In the genomic region with DNA sequence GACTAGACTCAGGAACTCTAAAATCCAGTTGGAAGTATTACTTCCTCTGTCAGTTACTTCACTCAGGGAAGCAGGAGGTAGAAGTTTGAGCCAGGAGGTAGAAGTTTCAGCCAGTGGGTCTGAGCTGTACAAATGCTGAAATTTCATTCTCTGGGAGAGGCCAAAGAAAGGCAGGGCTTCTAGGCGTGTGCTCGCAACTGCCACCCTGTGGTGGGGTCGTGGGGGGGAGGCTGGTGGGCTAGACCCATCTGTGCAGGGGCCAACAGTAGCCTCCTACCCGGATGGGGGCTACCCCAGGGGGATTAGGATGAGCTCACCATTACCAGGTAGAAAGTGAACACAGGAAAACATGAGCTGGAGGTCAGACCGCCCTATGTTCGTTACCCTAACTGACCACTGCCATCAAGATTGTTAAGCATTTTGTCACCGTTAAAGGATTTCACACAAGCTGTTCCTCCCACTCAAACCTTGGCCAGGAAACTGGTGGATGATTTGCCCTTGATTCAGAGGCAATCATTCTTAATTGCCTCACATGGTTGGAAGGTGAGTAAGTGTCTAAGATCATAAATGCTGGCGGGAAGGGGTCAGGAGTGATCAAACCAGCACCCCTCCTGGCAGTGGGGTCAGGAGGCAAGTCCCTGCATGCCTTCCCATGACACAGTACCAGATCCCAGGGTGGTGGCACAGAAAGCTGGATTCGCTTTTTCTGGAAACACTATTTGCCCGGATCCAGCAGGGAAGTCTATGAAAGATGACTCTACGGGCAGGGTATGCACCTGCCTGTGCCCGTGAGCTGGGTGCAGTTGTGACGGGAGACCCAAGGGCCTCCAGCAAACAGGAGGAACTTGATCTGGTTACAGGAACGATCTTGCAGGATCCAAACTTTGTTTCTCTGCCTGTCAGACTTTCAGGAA, we compare ENCODE assay signal across 8 cellular contexts. TPM values are rescaled to one million over a fixed set of nuclear protein-coding genes. Genes with fewer than 3 reads are reported as not detected.
DNase-seq lines count a peak whose midpoint lies in the region; ATAC-seq, FAIRE-seq and TF ChIP-seq lines count a peak whose summit lies in the region.

No MANE protein-coding gene starts in this region.

- no peaks in the 10 kb centered on the region for H3K36me3 Mint-ChIP-seq in activated T-helper 1 cell treated with anti-CD3 and anti-CD28 coated beads, Interleukin-12 subunit alpha, Interleukin-12 subunit beta, Interleukin-2, Interleukin-4 antibody, amounts not matched to agents 30 ng/mL and 10 ng/mL and 1 ng/mL, durations not matched to agents 14 hours and 24 hours and 36 hours (ENCODE audit: low read depth)

- intact Hi-C loops in Right ventricle myocardium inferior (cut with DNase I), result no loop called here
- intact Hi-C loops in cardiac septum (cut with DNase I), result no loop called here
- intact Hi-C loops in kidney (cut with DNase I), result no loop called here
- intact Hi-C loops in activated T-helper 1 cell treated with anti-CD3 and anti-CD28 coated beads, Interleukin-12 subunit alpha, Interleukin-12 subunit beta, Interleukin-2, Interleukin-4 antibody, amounts not matched to agents 30 ng/mL and 10 ng/mL and 1 ng/mL, durations not matched to agents 14 hours and 24 hours and 36 hours (cut with micrococcal nuclease), result no loop called here

- no peaks in the 10 kb centered on the region for H3K9me3 Mint-ChIP-seq in activated T-helper 1 cell treated with anti-CD3 and anti-CD28 coated beads, Interleukin-12 subunit alpha, Interleukin-12 subunit beta, Interleukin-2, Interleukin-4 antibody, amounts not matched to agents 30 ng/mL and 10 ng/mL and 1 ng/mL, durations not matched to agents 14 hours and 24 hours and 36 hours

- H3K4me3 Mint-ChIP-seq in activated T-helper 1 cell treated with anti-CD3 and anti-CD28 coated beads, Interleukin-12 subunit alpha, Interleukin-12 subunit beta, Interleukin-2, Interleukin-4 antibody, amounts not matched to agents 30 ng/mL and 10 ng/mL and 1 ng/mL, durations not matched to agents 14 hours and 24 hours and 36 hours, result no peak overlapping the region

- peaks cover 37% of the 10 kb centered on the region for H3K27me3 Mint-ChIP-seq in activated T-helper 1 cell treated with anti-CD3 and anti-CD28 coated beads, Interleukin-12 subunit alpha, Interleukin-12 subunit beta, Interleukin-2, Interleukin-4 antibody, amounts not matched to agents 30 ng/mL and 10 ng/mL and 1 ng/mL, durations not matched to agents 14 hours and 24 hours and 36 hours (ENCODE audit: insufficient read depth)

- H3K4me1 ChIP-seq in adipocyte (ENCODE audit: control insufficient read depth, insufficient read depth, low read length), result peaks cover 32% of the 10 kb centered on the region
- H3K4me1 ChIP-seq in kidney (ENCODE audit: control insufficient read depth in 1 of 2, insufficient read depth in 1 of 2, low read depth in 1 of 2, low read length in 2 of 2), result peaks cover 0 to 4% of the 10 kb centered on the region in 2 donors
- no peaks in the 10 kb centered on the region for H3K4me1 ChIP-seq in HAP-1
- H3K4me1 ChIP-seq in gastroesophageal sphincter, result peaks cover 0 to 16% (median 0%) of the 10 kb centered on the region in 3 donors

- H3K4me3 ChIP-seq in adipocyte (ENCODE audit: low read length), result no peak overlapping the region
- H3K4me3 ChIP-seq in kidney (ENCODE audit: low read length in 2 of 2), result no peak overlapping the region
- no peak overlapping the region for H3K4me3 ChIP-seq in HAP-1
- no peak overlapping the region for H3K4me3 ChIP-seq in gastroesophageal sphincter

- 48 to 74% methylated on average over 4 to 9 of the region's 14 CpGs for WGBS in gastroesophageal sphincter (ENCODE audit: low coverage in 1 of 2), 2 donors

- H3K27me3 ChIP-seq in adipocyte (replicated peaks; ENCODE audit: control insufficient read depth, insufficient read depth, low read length) (no peaks in the 10 kb centered on the region), HAP-1 (ENCODE audit: low read depth) (no peaks in the 10 kb centered on the region), gastroesophageal sphincter (peaks cover 6% of the 10 kb centered on the region)

- H3K9me3 ChIP-seq in adipocyte (ENCODE audit: control insufficient read depth, low read length) (no peaks in the 10 kb centered on the region), kidney (ENCODE audit: control insufficient read depth in 1 of 2, low read length in 2 of 2) (no peaks in the 10 kb centered on the region), HAP-1 (no peaks in the 10 kb centered on the region), gastroesophageal sphincter (no peaks in the 10 kb centered on the region)

- TF ChIP-seq EP300 in gastroesophageal sphincter (IDR thresholded peaks at IDR 0.05), result no peak

- TF ChIP-seq POLR2A in gastroesophageal sphincter (IDR thresholded peaks at IDR 0.05), result no peak

- peak overlapping the region; percentile 69 for H3K9ac ChIP-seq in adipocyte (ENCODE audit: low read length)
- H3K9ac ChIP-seq in kidney (ENCODE audit: low read length in 2 of 2), result no peak overlapping the region

- no peaks in the 10 kb centered on the region for H3K4me1 Mint-ChIP-seq in activated T-helper 1 cell treated with anti-CD3 and anti-CD28 coated beads, Interleukin-12 subunit alpha, Interleukin-12 subunit beta, Interleukin-2, Interleukin-4 antibody, amounts not matched to agents 30 ng/mL and 10 ng/mL and 1 ng/mL, durations not matched to agents 14 hours and 24 hours and 36 hours (ENCODE audit: low read depth)

- in situ Hi-C loops in HAP-1 (cut with MboI; ENCODE audit: low sequenced_read_pairs), result no loop called here

- H3K36me3 ChIP-seq in adipocyte (ENCODE audit: control insufficient read depth, insufficient read depth, low read length, severe bottlenecking) (no peaks in the 10 kb centered on the region), kidney (ENCODE audit: control insufficient read depth in 1 of 2, insufficient read depth in 2 of 2, low read length in 2 of 2) (no peaks in the 10 kb centered on the region), HAP-1 (replicated peaks) (no peaks in the 10 kb centered on the region), gastroesophageal sphincter (no peaks in the 10 kb centered on the region)

- H3K27ac Mint-ChIP-seq in activated T-helper 1 cell treated with anti-CD3 and anti-CD28 coated beads, Interleukin-12 subunit alpha, Interleukin-12 subunit beta, Interleukin-2, Interleukin-4 antibody, amounts not matched to agents 30 ng/mL and 10 ng/mL and 1 ng/mL, durations not matched to agents 14 hours and 24 hours and 36 hours, result no peak overlapping the region

- H3K27ac ChIP-seq in kidney (ENCODE audit: low read depth in 2 of 2, low read length in 2 of 2) (no peak overlapping the region), gastroesophageal sphincter (peak overlapping the region in 2 of 4 donors; percentile 21 to 47)

- DNase-seq in Right ventricle myocardium inferior (ENCODE audit: missing footprints) (no peak), cardiac septum (ENCODE audit: low spot score) (no peak), adipocyte (ENCODE audit: low read depth) (peak; percentile 74), kidney (peak; percentile 81), HAP-1 (ENCODE audit: low spot score in 2 of 2) (no peak)
- DNase-seq in activated T-helper 1 cell treated with anti-CD3 and anti-CD28 coated beads, Interleukin-12 subunit alpha, Interleukin-12 subunit beta, Interleukin-2, Interleukin-4 antibody, amounts not matched to agents 30 ng/mL and 10 ng/mL and 1 ng/mL, durations not matched to agents 14 hours and 24 hours and 36 hours (ENCODE audit: low spot score), result no peak

- ATAC-seq in Right ventricle myocardium inferior (peak; percentile 7), HG02642 (IDR thresholded peaks at IDR 0.05; ENCODE audit: poor library complexity, unreplicated experiment) (no peak), gastroesophageal sphincter (no peak)

- FAIRE-seq in kidney (lab: Jason Lieb, UNC), result no peak

- TF ChIP-seq CTCF in kidney (IDR thresholded peaks at IDR 0.05; ENCODE audit: borderline replicate concordance, extremely low read depth, insufficient read depth) (no peak), gastroesophageal sphincter (IDR thresholded peaks at IDR 0.05) (no peak)

RNA-seq across cellular contexts. Expression of gene FHL2, which starts 5.2 kb away (rescaled TPM):
- total RNA-seq in Right ventricle myocardium inferior (1,619 TPM), cardiac septum (467 TPM), kidney (75.9 TPM), gastroesophageal sphincter (100 to 1,000 TPM in 3 of 4 donors, 10 to 100 TPM in 1; 93.9 to 150 (median 109) TPM)
- 23.4 TPM for polyA plus RNA-seq in kidney (ENCODE audit: insufficient read depth, low read depth, low replicate concordance)
- total RNA-seq in activated T-helper 1 cell treated with anti-CD3 and anti-CD28 coated beads, Interleukin-12 subunit alpha, Interleukin-12 subunit beta, Interleukin-2, Interleukin-4 antibody, amounts not matched to agents 30 ng/mL and 10 ng/mL and 1 ng/mL, durations not matched to agents 14 hours and 24 hours and 36 hours, result 2.3 and 2.6 TPM in 2 replicates

Comparison
In these comparisons a context has a peak if more than half of its experiments do, and no peak if none do; other contexts are left out.
1. DNase-seq: peak in adipocyte (single experiment) and kidney (single experiment); none in Right ventricle myocardium inferior (single experiment), cardiac septum (single experiment), HAP-1 (0 of 2) and activated T-helper 1 cell treated with anti-CD3 and anti-CD28 coated beads, Interleukin-12 subunit alpha, Interleukin-12 subunit beta, Interleukin-2, Interleukin-4 antibody, amounts not matched to agents 30 ng/mL and 10 ng/mL and 1 ng/mL, durations not matched to agents 14 hours and 24 hours and 36 hours (single experiment).
2. RNA of gene FHL2, which starts 5.2 kb away (total RNA-seq): 1,619 TPM in Right ventricle myocardium inferior (single experiment), 467 TPM in cardiac septum (single experiment), 93.9 to 150 TPM in gastroesophageal sphincter and 75.9 TPM in kidney (single experiment); 2.3 to 2.6 TPM in activated T-helper 1 cell treated with anti-CD3 and anti-CD28 coated beads, Interleukin-12 subunit alpha, Interleukin-12 subunit beta, Interleukin-2, Interleukin-4 antibody, amounts not matched to agents 30 ng/mL and 10 ng/mL and 1 ng/mL, durations not matched to agents 14 hours and 24 hours and 36 hours; every median in the first group is over 10 times any median in the second.